Comparison of ENCODE assay signal across 30 cellular contexts in genomic region chr20:53068241-53068640, GRCh38.
"Had no signal": no experiment of that assay in that cellular context is flagged by ENCODE, and none has a peak within 500 bp of the region (broad histone marks: within the 10 kb centered on the region; RNA-seq: fewer than 3 reads in every experiment).

No MANE protein-coding gene starts in this region.

- H3K9me3 Mint-ChIP-seq: T-helper 2 cell treated with Interferon-gamma antibody and Interleukin-4, amounts not matched to agents 5 μg/mL and 100 μg/mL, for 36 hours had no signal

- H3K4me3 ChIP-seq: Peyer's patch, SJSA1 had no signal

- H3K4me1 ChIP-seq: Peyer's patch had no signal

- ATAC-seq: activated CD8-positive, alpha-beta T cell treated with anti-CD3 and anti-CD28 coated beads for 36 hours; activated T-cell treated with anti-CD3 and anti-CD28 coated beads, Interleukin-2, amount 50 U/mL, for 72 hours; PC-3 had no signal

- H3K36me3 ChIP-seq: brain microvascular endothelial cell, Peyer's patch, SJSA1 had no signal

- DNase-seq: activated CD4-positive, alpha-beta T cell treated with anti-CD3 and anti-CD28 coated beads, Interleukin-2, amount 10 ng/mL, durations not matched to agents 7 days and 5 days; activated CD8-positive, alpha-beta T cell treated with anti-CD3 and anti-CD28 coated beads for 36 hours; activated gamma-delta T cell treated with Interleukin-2 at 50 U/mL for 16 hours; activated naive CD8-positive, alpha-beta T cell treated with anti-CD3 and anti-CD28 coated beads for 36 hours; activated T-cell treated with anti-CD3 and anti-CD28 coated beads, Interleukin-2, amount 50 U/mL, for 1 hour; activated T-cell treated with anti-CD3 and anti-CD28 coated beads, Interleukin-2, amount 50 U/mL, for 72 hours; amniotic stem cell; aorta; brain microvascular endothelial cell; central memory CD4-positive, alpha-beta T cell; Karpas-422; KBM-7; NCI-H1105; NCI-H1417 treated with DMSO at 0.1 percent for 48 hours; NCI-H187 treated with DMSO at 0.1 percent for 48 hours; NCI-H2081; NCI-H2171 treated with DMSO at 0.1 percent for 48 hours; NCI-H226; NCI-H446 treated with DMSO at 0.1 percent for 48 hours; NCI-H69; NK-92 treated with Interleukin-12 subunit alpha and Interleukin-12 subunit beta, amount 100 ng/mL, for 24 hours; PC-3; Peyer's patch; RPMI8226; SHP77 treated with DMSO at 0.1 percent for 48 hours; SK-N-SH had no signal

- H3K9me3 ChIP-seq: Peyer's patch, SK-N-SH had no signal

- H3K4me2 ChIP-seq: SK-N-SH had no signal

- H3K36me3 Mint-ChIP-seq: activated naive CD8-positive, alpha-beta T cell treated with anti-CD3 and anti-CD28 coated beads for 36 hours had no signal

- H3K27me3 ChIP-seq: brain microvascular endothelial cell, Peyer's patch had no signal

- H3K27me3 Mint-ChIP-seq: activated CD4-positive, alpha-beta T cell treated with anti-CD3 and anti-CD28 coated beads, Interleukin-2, amount 10 ng/mL, durations not matched to agents 7 days and 5 days had no signal

- H3K4me3 Mint-ChIP-seq: activated CD4-positive, alpha-beta T cell treated with anti-CD3 and anti-CD28 coated beads, Interleukin-2, amount 10 ng/mL, durations not matched to agents 7 days and 5 days; activated CD8-positive, alpha-beta T cell treated with anti-CD3 and anti-CD28 coated beads for 36 hours; activated naive CD8-positive, alpha-beta T cell treated with anti-CD3 and anti-CD28 coated beads for 36 hours; activated T-cell treated with anti-CD3 and anti-CD28 coated beads, Interleukin-2, amount 50 U/mL, for 72 hours; T-helper 1 cell treated with Interleukin-12 subunit alpha and Interleukin-12 subunit beta and Interleukin-4 antibody, amounts not matched to agents 30 μg/mL and 1 μg/mL, for 36 hours; T-helper 2 cell treated with Interferon-gamma antibody and Interleukin-4, amounts not matched to agents 5 μg/mL and 100 μg/mL, for 36 hours had no signal

- H3K27ac ChIP-seq: brain microvascular endothelial cell, Peyer's patch, SJSA1 had no signal

- H3K9ac ChIP-seq: SK-N-SH had no signal

- FAIRE-seq: TTC549 had no signal

- H3K27ac Mint-ChIP-seq: activated CD4-positive, alpha-beta T cell treated with anti-CD3 and anti-CD28 coated beads, Interleukin-2, amount 10 ng/mL, durations not matched to agents 7 days and 5 days; activated CD8-positive, alpha-beta T cell treated with anti-CD3 and anti-CD28 coated beads for 36 hours; activated naive CD8-positive, alpha-beta T cell treated with anti-CD3 and anti-CD28 coated beads for 36 hours; T-helper 1 cell treated with Interleukin-12 subunit alpha and Interleukin-12 subunit beta and Interleukin-4 antibody, amounts not matched to agents 30 μg/mL and 1 μg/mL, for 36 hours; T-helper 2 cell treated with Interferon-gamma antibody and Interleukin-4, amounts not matched to agents 5 μg/mL and 100 μg/mL, for 36 hours had no signal
